In genomic region chr5:162190-162564, GRCh38 we compare ENCODE assay signal across 31 cellular contexts. TPM values are rescaled to one million over a fixed set of nuclear protein-coding genes. Genes with fewer than 3 reads are reported as not detected.
DNase-seq lines count a peak whose midpoint lies in the region; ATAC-seq, FAIRE-seq and TF ChIP-seq lines count a peak whose summit lies in the region.
"Had no signal": no experiment of that assay in that cellular context is flagged by ENCODE, and none has a peak within 500 bp of the region (broad histone marks: within the 10 kb centered on the region; RNA-seq: fewer than 3 reads in every experiment).

No MANE protein-coding gene starts in this region.

- H3K27ac ChIP-seq in right lobe of liver (no peak overlapping the region), HepG2 (ENCODE audit: extremely low read length, insufficient read depth, low read length) (no peak overlapping the region), upper lobe of left lung (no peak overlapping the region)
- H3K27ac ChIP-seq: A549, C4-2B, KMS-11 had no signal

- TF ChIP-seq RAD21 in HepG2 (CRISPR knock-in tag; IDR thresholded peaks at IDR 0.05), result no peak

- no peaks in the 10 kb centered on the region for H3K4me1 Mint-ChIP-seq in natural killer cell treated with Interleukin-12 subunit alpha and Interleukin-12 subunit beta and Interleukin-15 and Interleukin-18, amount 100 ng/mL, for 72 hours (ENCODE audit: low read depth in 2 of 2)

- H4K20me1 ChIP-seq in HepG2 (ENCODE audit: insufficient read depth, low read length) (no peaks in the 10 kb centered on the region), Loucy (ENCODE audit: insufficient read depth, low read length, poor library complexity, severe bottlenecking) (no peaks in the 10 kb centered on the region)

- no peaks in the 10 kb centered on the region for H3K9me3 Mint-ChIP-seq in natural killer cell treated with Interleukin-12 subunit alpha and Interleukin-12 subunit beta and Interleukin-15 and Interleukin-18, amount 100 ng/mL, for 72 hours
- H3K9me3 Mint-ChIP-seq: CD8-positive, alpha-beta T cell; IgD-negative memory B cell had no signal

- H3K4me3 Mint-ChIP-seq in natural killer cell treated with Interleukin-12 subunit alpha and Interleukin-12 subunit beta and Interleukin-15 and Interleukin-18, amount 100 ng/mL, for 72 hours, result no peak overlapping the region
- H3K4me3 Mint-ChIP-seq: CD8-positive, alpha-beta T cell; IgD-negative memory B cell had no signal

- H3K9me2 ChIP-seq in Loucy (replicated peaks; ENCODE audit: low read depth, low read length), result no peaks in the 10 kb centered on the region

- no peak for ATAC-seq in right lobe of liver
- ATAC-seq in HepG2, result no peak
- peak; percentile 20 to 25 for ATAC-seq in natural killer cell treated with Interleukin-12 subunit alpha and Interleukin-12 subunit beta and Interleukin-15 and Interleukin-18, amount 100 ng/mL, for 72 hours
- peak; percentile 24 to 25 for ATAC-seq in upper lobe of left lung (ENCODE audit: low FRiP score in 2 of 2)
- ATAC-seq in HG03378 (IDR thresholded peaks at IDR 0.05; ENCODE audit: unreplicated experiment), result no peak
- ATAC-seq: CD8-positive, alpha-beta T cell; PC-3; SK-N-SH treated with all-trans-retinoic acid at 6 μM for 48 hours had no signal

- H3K4me1 ChIP-seq in right lobe of liver, result no peaks in the 10 kb centered on the region
- H3K4me1 ChIP-seq in HepG2 (ENCODE audit: insufficient read depth, low read length), result no peaks in the 10 kb centered on the region
- H3K4me1 ChIP-seq in Loucy (ENCODE audit: insufficient read depth, low read length, poor library complexity, severe bottlenecking), result peaks cover 35% of the 10 kb centered on the region
- H3K4me1 ChIP-seq in upper lobe of left lung, result no peaks in the 10 kb centered on the region
- H3K4me1 ChIP-seq: A549, Caco-2 had no signal

- no peak overlapping the region for H3K27ac Mint-ChIP-seq in natural killer cell treated with Interleukin-12 subunit alpha and Interleukin-12 subunit beta and Interleukin-15 and Interleukin-18, amount 100 ng/mL, for 72 hours
- H3K27ac Mint-ChIP-seq: CD8-positive, alpha-beta T cell; IgD-negative memory B cell had no signal

- TF ChIP-seq EP300 in HepG2 (IDR thresholded peaks at IDR 0.05; ENCODE audit: low read depth in 2 of 2, low read length in 2 of 2) (no peak), HepG2 (CRISPR knock-in tag; IDR thresholded peaks at IDR 0.05; ENCODE audit: borderline replicate concordance) (no peak), upper lobe of left lung (IDR thresholded peaks at IDR 0.05) (no peak)

- FAIRE-seq in HepG2 (lab: Jason Lieb, UNC), result no peak
- FAIRE-seq: A549, GM12892, H54 had no signal

- DNase-seq in right lobe of liver, result peak in 2 of 3 donors; percentile 33 to 42
- DNase-seq in HepG2 (ENCODE audit: low spot score), result no peak
- no peak for DNase-seq in natural killer cell treated with Interleukin-12 subunit alpha and Interleukin-12 subunit beta and Interleukin-15 and Interleukin-18, amount 100 ng/mL, for 72 hours (ENCODE audit: low spot score)
- DNase-seq in upper lobe of left lung, result no peak
- no peak for DNase-seq in epidermal melanocyte (ENCODE audit: insufficient read length, low spot score)
- DNase-seq in DMS153 treated with DMSO at 0.1 percent for 48 hours (lab: John Stamatoyannopoulos, UW; ENCODE audit: unreplicated experiment), result no peak
- DNase-seq: AML-193; CD8-positive, alpha-beta T cell; DMS 273 treated with DMSO at 0.1 percent for 48 hours; DMS79 treated with DMSO at 0.1 percent for 48 hours; GF-D8; NCI-H1048; NCI-H1417; NCI-H1694; NCI-H2029 treated with DMSO at 0.1 percent for 48 hours; NCI-H446 treated with DMSO at 0.1 percent for 48 hours; NCI-H526; NCI-H82; NK-92 treated with Interleukin-12 subunit alpha and Interleukin-12 subunit beta, amount 100 ng/mL, for 24 hours; PC-3; SJCRH30 had no signal

- in situ Hi-C loops in HepG2 (cut with HindIII; ENCODE audit: extremely low pct_ligation_motif_present, low pct_unique_long_range_greater_than_20kb), result no loop called here

- no TSS peak for BruUV-seq in HepG2 (replicated peaks; lab: Mats Ljungman, UMichigan)

- no peaks in the 10 kb centered on the region for H3K36me3 Mint-ChIP-seq in natural killer cell treated with Interleukin-12 subunit alpha and Interleukin-12 subunit beta and Interleukin-15 and Interleukin-18, amount 100 ng/mL, for 72 hours
- H3K36me3 Mint-ChIP-seq: CD8-positive, alpha-beta T cell; IgD-negative memory B cell had no signal

- CTCF ChIA-PET in HepG2 (lab: Yijun Ruan, JAX; ENCODE audit: low intra/inter-chr PET ratio, low total read pairs), result no interaction called here

- H3K27me3 ChIP-seq in right lobe of liver (no peaks in the 10 kb centered on the region), HepG2 (ENCODE audit: control insufficient read depth in 1 of 2, insufficient read depth in 2 of 2, low read length in 2 of 2) (peaks cover 11 to 46% of the 10 kb centered on the region in 2 experiments), Loucy (ENCODE audit: insufficient read depth, low read length, poor library complexity, severe bottlenecking) (no peaks in the 10 kb centered on the region), upper lobe of left lung (no peaks in the 10 kb centered on the region)
- H3K27me3 ChIP-seq: SJCRH30 had no signal

- POLR2A ChIA-PET in HepG2 (lab: Yijun Ruan, JAX), result no interaction called here

- H3K9me3 ChIP-seq in right lobe of liver (no peaks in the 10 kb centered on the region), HepG2 (ENCODE audit: low read length) (no peaks in the 10 kb centered on the region), Loucy (ENCODE audit: insufficient read depth, low read depth, low read length) (no peaks in the 10 kb centered on the region), upper lobe of left lung (no peaks in the 10 kb centered on the region)
- H3K9me3 ChIP-seq: A549, Caco-2, SJCRH30 had no signal

- H3K36me3 ChIP-seq in right lobe of liver (no peaks in the 10 kb centered on the region), HepG2 (replicated peaks in 1 of 2; ENCODE audit: control insufficient read depth in 1 of 2, insufficient read depth in 2 of 2, low read length in 2 of 2) (no peaks in the 10 kb centered on the region), Loucy (ENCODE audit: insufficient read depth, low read length) (no peaks in the 10 kb centered on the region), upper lobe of left lung (no peaks in the 10 kb centered on the region)
- H3K36me3 ChIP-seq: SJCRH30 had no signal

- H3K4me2 ChIP-seq in HepG2 (ENCODE audit: low read depth, low read length) (no peak overlapping the region), Loucy (ENCODE audit: low read depth, low read length, poor library complexity, severe bottlenecking) (peak overlapping the region; percentile 49)
- H3K4me2 ChIP-seq: A549, KMS-11 had no signal

- WGBS in right lobe of liver (ENCODE audit: insufficient coverage, low coverage, low lambda C conversion rate, missing lambda C conversion rate), result 84% methylated on average over 5 of the region's 19 CpGs
- WGBS in HepG2 (ENCODE audit: low lambda C conversion rate), result no CpG with 5 or more reads among the region's 19 CpGs
- WGBS in upper lobe of left lung, 2 donors, result 85 to 93% methylated on average over 12 to 13 of the region's 19 CpGs

- no peaks in the 10 kb centered on the region for H3K79me2 ChIP-seq in HepG2 (ENCODE audit: insufficient read depth, low read length)
- H3K79me2 ChIP-seq in Loucy (ENCODE audit: insufficient read depth, low read length), result no peaks in the 10 kb centered on the region

- no peaks in the 10 kb centered on the region; the same call in 1 of the 2 replicates for H3F3A ChIP-seq in Loucy (ENCODE audit: low read depth)

- TF ChIP-seq POLR2A in right lobe of liver (IDR thresholded peaks at IDR 0.05) (no peak), HepG2 (IDR thresholded peaks at IDR 0.05; ENCODE audit: insufficient read depth in 1 of 2, low read depth in 2 of 2, low read length in 2 of 2) (no peak), upper lobe of left lung (IDR thresholded peaks at IDR 0.05) (no peak)

- peaks cover 13 to 32% of the 10 kb centered on the region in 2 donors for H3K27me3 Mint-ChIP-seq in natural killer cell treated with Interleukin-12 subunit alpha and Interleukin-12 subunit beta and Interleukin-15 and Interleukin-18, amount 100 ng/mL, for 72 hours

- TF ChIP-seq CTCF in right lobe of liver (IDR thresholded peaks at IDR 0.05) (no peak), HepG2 (CRISPR knock-in tag; IDR thresholded peaks at IDR 0.05) (no peak), Loucy (conservative IDR thresholded peaks at IDR 0.05; ENCODE audit: low read length) (no peak), upper lobe of left lung (IDR thresholded peaks at IDR 0.05) (no peak)

- H2AFZ ChIP-seq in HepG2 (ENCODE audit: low read length) (no peak overlapping the region), Loucy (ENCODE audit: low read length) (no peak overlapping the region)

- intact Hi-C loops in right lobe of liver (cut with DNase I) (no loop called here), HepG2 (cut with micrococcal nuclease; ENCODE audit: unreplicated experiment) (no loop called here)

- H3K9ac ChIP-seq in HepG2 (ENCODE audit: insufficient read depth, low read depth, low read length) (no peak overlapping the region), Loucy (ENCODE audit: low read depth, low read length, poor library complexity, severe bottlenecking) (no peak overlapping the region)
- H3K9ac ChIP-seq: KMS-11 had no signal

- H3K4me3 ChIP-seq in right lobe of liver (no peak overlapping the region), HepG2 (replicated peaks in 1 of 3; ENCODE audit: insufficient read depth in 1 of 3, low read depth in 2 of 3, low read length in 3 of 3) (no peak overlapping the region), Loucy (ENCODE audit: low read length, poor library complexity, severe bottlenecking) (no peak overlapping the region), upper lobe of left lung (no peak overlapping the region)
- H3K4me3 ChIP-seq: A549, SJCRH30 had no signal

RNA-seq across cellular contexts. Expression of gene LRRC14B, which starts 29.1 kb away (rescaled TPM):
- total RNA-seq in right lobe of liver, result not detected
- total RNA-seq in HepG2 (2016; rRNA removed; fragmentation: Illumina TruSeq; extraction: Trizol), result not detected in 2 replicates
- total RNA-seq in HepG2 (2016; cell fraction: cytosol; rRNA removed; fragmentation: Illumina TruSeq; extraction: Trizol; ENCODE audit: low read depth), result not detected in 2 replicates
- total RNA-seq in HepG2 (2016; cell fraction: insoluble cytoplasmic fraction; rRNA removed; fragmentation: Illumina TruSeq; extraction: Trizol), result not detected in 2 replicates
- total RNA-seq in HepG2 (2016; cell fraction: membrane; rRNA removed; fragmentation: Illumina TruSeq; extraction: Trizol), result not detected in 2 replicates
- total RNA-seq in HepG2 (2016; cell fraction: nucleus; rRNA removed; fragmentation: Illumina TruSeq; extraction: Trizol), result not detected in 2 replicates
- not detected in 2 replicates for polyA plus RNA-seq in HepG2 (2011; rRNA removed)
- not detected in 2 replicates for polyA plus RNA-seq in HepG2 (2011; cell fraction: cytosol; rRNA removed)
- polyA plus RNA-seq in HepG2 (2011; cell fraction: nucleus; rRNA removed), result not detected in 2 replicates
- polyA plus RNA-seq in HepG2 (2012), result not detected in 2 replicates
- polyA plus RNA-seq in HepG2 (2016; cell fraction: cytosol; fragmentation: Illumina TruSeq; extraction: Trizol; ENCODE audit: low read depth), result not detected in 2 replicates
- polyA plus RNA-seq in HepG2 (2016; cell fraction: insoluble cytoplasmic fraction; fragmentation: Illumina TruSeq; extraction: Trizol; ENCODE audit: low read depth), result not detected in 2 replicates
- polyA plus RNA-seq in HepG2 (2016; cell fraction: membrane; fragmentation: Illumina TruSeq; extraction: Trizol; ENCODE audit: low read depth), result not detected in 2 replicates
- not detected in 2 replicates for polyA plus RNA-seq in HepG2 (2016; cell fraction: nucleus; fragmentation: Illumina TruSeq; extraction: Trizol; ENCODE audit: insufficient read depth, low read depth)
- 0.14 TPM in 1 of 2 replicates, not detected in the other for polyA minus RNA-seq in HepG2 (2011; rRNA and poly(A)+ RNA removed; ENCODE audit: low replicate concordance)
- polyA minus RNA-seq in HepG2 (2011; cell fraction: cytosol; rRNA and poly(A)+ RNA removed), result not detected in 2 replicates
- not detected in 2 replicates for polyA minus RNA-seq in HepG2 (2011; cell fraction: nucleus; rRNA and poly(A)+ RNA removed)
- not detected for total RNA-seq in natural killer cell treated with Interleukin-12 subunit alpha and Interleukin-12 subunit beta and Interleukin-15 and Interleukin-18, amount 100 ng/mL, for 72 hours
- not detected for total RNA-seq in upper lobe of left lung
- total RNA-seq: Caco-2; CD8-positive, alpha-beta T cell; PC-3; SJCRH30 had no signal
- polyA plus RNA-seq: A549, IgD-negative memory B cell had no signal

RNA-seq across cellular contexts. Expression of gene CCDC127, which starts 55.8 kb away (rescaled TPM):
- total RNA-seq in right lobe of liver (1 to 10 TPM; 1.2 to 3.6 (median 2.2) TPM), HepG2 (2016; rRNA removed; fragmentation: Illumina TruSeq; extraction: Trizol) (2.8 and 4.3 TPM in 2 replicates), upper lobe of left lung (1 to 10 TPM; 3.1 to 8.5 (median 4.8) TPM)
- 1.0 and 1.3 TPM in 2 replicates for total RNA-seq in HepG2 (2016; cell fraction: cytosol; rRNA removed; fragmentation: Illumina TruSeq; extraction: Trizol; ENCODE audit: low read depth)
- 2.2 and 4.2 TPM in 2 replicates for total RNA-seq in HepG2 (2016; cell fraction: insoluble cytoplasmic fraction; rRNA removed; fragmentation: Illumina TruSeq; extraction: Trizol)
- 1.4 and 2.0 TPM in 2 replicates for total RNA-seq in HepG2 (2016; cell fraction: membrane; rRNA removed; fragmentation: Illumina TruSeq; extraction: Trizol)
- 3.4 and 4.3 TPM in 2 replicates for total RNA-seq in HepG2 (2016; cell fraction: nucleus; rRNA removed; fragmentation: Illumina TruSeq; extraction: Trizol)
- 2.9 and 3.7 TPM in 2 replicates for polyA plus RNA-seq in HepG2 (2011; rRNA removed)
- polyA plus RNA-seq in HepG2 (2011; cell fraction: cytosol; rRNA removed), result 2.6 and 3.2 TPM in 2 replicates
- polyA plus RNA-seq in HepG2 (2011; cell fraction: nucleus; rRNA removed), result 4.9 and 6.4 TPM in 2 replicates
- polyA plus RNA-seq in HepG2 (2012), result 5.0 and 5.2 TPM in 2 replicates
- 0.50 and 0.51 TPM in 2 replicates for polyA plus RNA-seq in HepG2 (2016; cell fraction: cytosol; fragmentation: Illumina TruSeq; extraction: Trizol; ENCODE audit: low read depth)
- 1.8 and 2.3 TPM in 2 replicates for polyA plus RNA-seq in HepG2 (2016; cell fraction: insoluble cytoplasmic fraction; fragmentation: Illumina TruSeq; extraction: Trizol; ENCODE audit: low read depth)
- 0.66 and 0.68 TPM in 2 replicates for polyA plus RNA-seq in HepG2 (2016; cell fraction: membrane; fragmentation: Illumina TruSeq; extraction: Trizol; ENCODE audit: low read depth)
- polyA plus RNA-seq in HepG2 (2016; cell fraction: nucleus; fragmentation: Illumina TruSeq; extraction: Trizol; ENCODE audit: insufficient read depth, low read depth), result 8.7 and 9.9 TPM in 2 replicates
- polyA minus RNA-seq in HepG2 (2011; rRNA and poly(A)+ RNA removed; ENCODE audit: low replicate concordance), result 2.8 and 7.8 TPM in 2 replicates
- polyA minus RNA-seq in HepG2 (2011; cell fraction: cytosol; rRNA and poly(A)+ RNA removed), result 2.0 TPM in 2 replicates
- polyA minus RNA-seq in HepG2 (2011; cell fraction: nucleus; rRNA and poly(A)+ RNA removed), result 6.7 and 8.1 TPM in 2 replicates
- total RNA-seq in natural killer cell treated with Interleukin-12 subunit alpha and Interleukin-12 subunit beta and Interleukin-15 and Interleukin-18, amount 100 ng/mL, for 72 hours, result 1 to 10 TPM; 4.3 to 9.1 TPM

RNA-seq across cellular contexts. Expression of gene SDHA, which starts 55.9 kb away (rescaled TPM):
- total RNA-seq in right lobe of liver, result 100 to 1,000 TPM; 165 to 223 (median 188) TPM
- 192 and 240 TPM in 2 replicates for total RNA-seq in HepG2 (2016; rRNA removed; fragmentation: Illumina TruSeq; extraction: Trizol)
- total RNA-seq in HepG2 (2016; cell fraction: cytosol; rRNA removed; fragmentation: Illumina TruSeq; extraction: Trizol; ENCODE audit: low read depth), result 42.0 and 46.9 TPM in 2 replicates
- total RNA-seq in HepG2 (2016; cell fraction: insoluble cytoplasmic fraction; rRNA removed; fragmentation: Illumina TruSeq; extraction: Trizol), result 168 and 247 TPM in 2 replicates
- total RNA-seq in HepG2 (2016; cell fraction: membrane; rRNA removed; fragmentation: Illumina TruSeq; extraction: Trizol), result 52.9 and 56.5 TPM in 2 replicates
- total RNA-seq in HepG2 (2016; cell fraction: nucleus; rRNA removed; fragmentation: Illumina TruSeq; extraction: Trizol), result 141 and 179 TPM in 2 replicates
- 156 and 185 TPM in 2 replicates for polyA plus RNA-seq in HepG2 (2011; rRNA removed)
- polyA plus RNA-seq in HepG2 (2011; cell fraction: cytosol; rRNA removed), result 110 and 117 TPM in 2 replicates
- 108 and 110 TPM in 2 replicates for polyA plus RNA-seq in HepG2 (2011; cell fraction: nucleus; rRNA removed)
- 146 and 185 TPM in 2 replicates for polyA plus RNA-seq in HepG2 (2012)
- polyA plus RNA-seq in HepG2 (2016; cell fraction: cytosol; fragmentation: Illumina TruSeq; extraction: Trizol; ENCODE audit: low read depth), result 12.6 and 16.7 TPM in 2 replicates
- polyA plus RNA-seq in HepG2 (2016; cell fraction: insoluble cytoplasmic fraction; fragmentation: Illumina TruSeq; extraction: Trizol; ENCODE audit: low read depth), result 131 and 149 TPM in 2 replicates
- 23.0 and 24.9 TPM in 2 replicates for polyA plus RNA-seq in HepG2 (2016; cell fraction: membrane; fragmentation: Illumina TruSeq; extraction: Trizol; ENCODE audit: low read depth)
- 181 and 200 TPM in 2 replicates for polyA plus RNA-seq in HepG2 (2016; cell fraction: nucleus; fragmentation: Illumina TruSeq; extraction: Trizol; ENCODE audit: insufficient read depth, low read depth)
- 514 and 684 TPM in 2 replicates for polyA minus RNA-seq in HepG2 (2011; rRNA and poly(A)+ RNA removed; ENCODE audit: low replicate concordance)
- 123 and 151 TPM in 2 replicates for polyA minus RNA-seq in HepG2 (2011; cell fraction: cytosol; rRNA and poly(A)+ RNA removed)
- 128 and 143 TPM in 2 replicates for polyA minus RNA-seq in HepG2 (2011; cell fraction: nucleus; rRNA and poly(A)+ RNA removed)
- 100 to 1,000 TPM; 121 to 130 TPM for total RNA-seq in natural killer cell treated with Interleukin-12 subunit alpha and Interleukin-12 subunit beta and Interleukin-15 and Interleukin-18, amount 100 ng/mL, for 72 hours
- 100 to 1,000 TPM in 3 of 6 donors, 10 to 100 TPM in 3; 64.0 to 123 (median 95.1) TPM for total RNA-seq in upper lobe of left lung

Comparison
In these comparisons a context has a peak if more than half of its experiments do, and no peak if none do; other contexts are left out.
1. DNase-seq: peak in right lobe of liver (2 of 3); none in HepG2 (single experiment), natural killer cell treated with Interleukin-12 subunit alpha and Interleukin-12 subunit beta and Interleukin-15 and Interleukin-18, amount 100 ng/mL, for 72 hours (single experiment), upper lobe of left lung (0 of 2), epidermal melanocyte (single experiment) and DMS153 treated with DMSO at 0.1 percent for 48 hours (single experiment).
2. ATAC-seq: peak in natural killer cell treated with Interleukin-12 subunit alpha and Interleukin-12 subunit beta and Interleukin-15 and Interleukin-18, amount 100 ng/mL, for 72 hours (2 of 2) and upper lobe of left lung (2 of 2); none in right lobe of liver (0 of 4), HepG2 (single experiment) and HG03378 (single experiment).